ENCODE assay signal across 14 cellular contexts in genomic region chr3:73055583-73056364, GRCh38. TPM values are rescaled to one million over a fixed set of nuclear protein-coding genes. Genes with fewer than 3 reads are reported as not detected.
DNase-seq lines count a peak whose midpoint lies in the region; ATAC-seq, FAIRE-seq and TF ChIP-seq lines count a peak whose summit lies in the region.
"Had no signal": no experiment of that assay in that cellular context is flagged by ENCODE, and none has a peak within 500 bp of the region (broad histone marks: within the 10 kb centered on the region; RNA-seq: fewer than 3 reads in every experiment).

No MANE protein-coding gene starts in this region.

- H2AFZ ChIP-seq in HCT116 (ENCODE audit: low read depth, low read length, poor library complexity, severe bottlenecking) = no peak overlapping the region

- TF ChIP-seq CTCF in 22Rv1 (IDR thresholded peaks at IDR 0.05) (no peak), HCT116 (IDR thresholded peaks at IDR 0.05 in 2 of 3, conservative IDR thresholded peaks at IDR 0.05 in 1 of 3; ENCODE audit: borderline replicate concordance in 1 of 3, insufficient read depth in 1 of 3, low read depth in 2 of 3, low read length in 2 of 3) (no peak), bronchial epithelial cell (IDR thresholded peaks at IDR 0.05; ENCODE audit: insufficient read depth, low read length, severe bottlenecking) (no peak), left lung (IDR thresholded peaks at IDR 0.05) (no peak)

- no peak for FAIRE-seq in bronchial epithelial cell (lab: Jason Lieb, UNC)

- no peaks in the 10 kb centered on the region for H3K4me1 ChIP-seq in HCT116 (ENCODE audit: control insufficient read depth in 1 of 2, insufficient read depth in 2 of 2, low read length in 2 of 2)
- H3K4me1 ChIP-seq in left lung = peaks cover 4 to 10% of the 10 kb centered on the region in 2 donors

- DNase-seq in HCT116 (ENCODE audit: low read depth, low spot score) (no peak), bronchial epithelial cell (ENCODE audit: low read depth) (peak; percentile 45), left lung (no peak), SK-N-DZ (ENCODE audit: low spot score) (no peak), NCI-H1092 treated with DMSO at 0.1 percent for 48 hours (lab: John Stamatoyannopoulos, UW) (no peak), NCI-H526 treated with DMSO at 0.1 percent for 48 hours (lab: John Stamatoyannopoulos, UW) (no peak)
- DNase-seq: activated CD4-positive, CD25-positive, alpha-beta regulatory T cell treated with anti-CD3 and anti-CD28 coated beads, Interleukin-2, amount 50 U/mL, for 72 hours; NCI-H446 treated with DMSO at 0.1 percent for 48 hours; nucleus accumbens had no signal

- no peak overlapping the region for H3K4me2 ChIP-seq in HCT116 (ENCODE audit: low read length)

- H4K20me1 ChIP-seq in HCT116 (ENCODE audit: insufficient read depth) = peaks cover 35% of the 10 kb centered on the region

- H3K27ac ChIP-seq in 22Rv1 (0 out of 2 replicates have a peak overlapping the region, but pooled peaks have one; percentile 3), HCT116 (ENCODE audit: low read depth, low read length) (no peak overlapping the region), left lung (no peak overlapping the region)
- H3K27ac ChIP-seq: SJSA1 had no signal

- no peak for TF ChIP-seq RAD21 in HCT116 (IDR thresholded peaks at IDR 0.05; ENCODE audit: low read depth)

- no peak overlapping the region for H3K4me3 ChIP-seq in HCT116 (replicated peaks in 1 of 2; ENCODE audit: low read depth in 1 of 2, low read length in 2 of 2)
- H3K4me3 ChIP-seq in bronchial epithelial cell (ENCODE audit: low read depth, low read length) = no peak overlapping the region
- no peak overlapping the region for H3K4me3 ChIP-seq in left lung
- H3K4me3 ChIP-seq: SJSA1 had no signal

- H3K36me3 ChIP-seq in HCT116 (ENCODE audit: control insufficient read depth in 1 of 2, insufficient read depth in 2 of 2, low read length in 2 of 2) (peaks cover 0 to 1% of the 10 kb centered on the region in 2 experiments; a peak in 1 of 4 replicates), bronchial epithelial cell (ENCODE audit: control insufficient read depth, insufficient read depth, low read length) (no peaks in the 10 kb centered on the region), left lung (peaks cover 0 to 13% of the 10 kb centered on the region in 2 donors)

- no peaks in the 10 kb centered on the region for H3K9me2 ChIP-seq in HCT116 (ENCODE audit: insufficient read depth)

- RAD21 ChIA-PET in HCT116 (lab: Charles Lee; ENCODE audit: low non-redundant PET in 1 of 2, low total read pairs in 2 of 2, uncharacterized antibody in 2 of 2, unreplicated experiment in 2 of 2) = interaction anchor here in 1 of 2 experiments (0.7 to 1.9 kb wide), 2 partner anchors 51 to 205 kb away, joined by 5 to 9 read pairs; no protein-coding TSS in a partner anchor

- H3K27me3 ChIP-seq in HCT116 (ENCODE audit: insufficient read depth, low read length) = no peaks in the 10 kb centered on the region
- no peaks in the 10 kb centered on the region for H3K27me3 ChIP-seq in bronchial epithelial cell (ENCODE audit: control insufficient read depth, insufficient read depth, low read length)
- no peaks in the 10 kb centered on the region for H3K27me3 ChIP-seq in left lung
- H3K27me3 ChIP-seq: SJSA1 had no signal

- intact Hi-C loops in HCT116 (cut with micrococcal nuclease) (loop anchor here (1.0 kb wide), 2 partner anchors 116 to 204 kb away; no protein-coding TSS in a partner anchor), left lung (cut with DNase I) (no loop called here)

- H3K79me2 ChIP-seq in HCT116 (ENCODE audit: insufficient read depth, low read length) = peaks cover 22% of the 10 kb centered on the region

- POLR2A ChIA-PET in HCT116 (lab: Charles Lee) = no interaction called here

- TF ChIP-seq POLR2A in HCT116 (IDR thresholded peaks at IDR 0.05; ENCODE audit: borderline replicate concordance, extremely low read depth, insufficient read depth, insufficient read length) = no peak

- BruUV-seq in HCT116 (replicated peaks; lab: Mats Ljungman, UMichigan) = no TSS peak

- ATAC-seq in HCT116 (peak; percentile 17; the same call in 1 of the 2 replicates), left lung (peak; percentile 75), GM21526 (IDR thresholded peaks at IDR 0.05; ENCODE audit: low FRiP score, unreplicated experiment) (no peak)
- ATAC-seq: activated T-helper 17 cell treated with anti-CD3 and anti-CD28 coated beads, Interleukin-2, amount 50 U/mL, for 72 hours; stimulated activated memory B cell treated with anti-CD40 and anti-IgM and Interleukin-4, amounts not matched to agents 10 μg/mL and 1 μg/mL and 100 μg/mL, for 72 hours had no signal

- H3K9me3 ChIP-seq in HCT116 (ENCODE audit: control insufficient read depth in 1 of 2, insufficient read depth in 1 of 2, low read depth in 1 of 2, low read length in 2 of 2) (no peaks in the 10 kb centered on the region), left lung (no peaks in the 10 kb centered on the region)
- H3K9me3 ChIP-seq: SJSA1 had no signal

- CTCF ChIA-PET in HCT116 (lab: Charles Lee) = interaction anchor here (0.6 to 3.6 kb wide), 15 partner anchors 9 to 237 kb away, joined by 3 to 60 read pairs (median 4); partner anchors contain the start of gene GXYLT2

- no peak overlapping the region for H3K9ac ChIP-seq in HCT116 (ENCODE audit: low read length)

TF ChIP-seq in HCT116, 20 proteins besides CTCF, POLR2A, EP300 and RAD21:
- TF ChIP-seq SP1 (IDR thresholded peaks at IDR 0.05; ENCODE audit: low read depth) (no peak), YY1 (IDR thresholded peaks at IDR 0.05; ENCODE audit: extremely low read depth, insufficient replicate concordance, low read depth, low read length) (no peak)
TF ChIP-seq in HCT116: peak in this region for 0.

RNA-seq across cellular contexts. Expression of gene EBLN2, which starts 5.7 kb away (rescaled TPM):
- total RNA-seq in HCT116 (2021; ENCODE audit: unreplicated experiment) (5.1 TPM), bronchial epithelial cell (5.3 and 5.6 TPM in 2 replicates), left lung (1 to 10 TPM; 3.7 to 4.0 TPM)
- polyA plus RNA-seq in HCT116 (2012) = 1.5 and 2.0 TPM in 2 replicates
- polyA plus RNA-seq in SK-N-DZ (2014; cell fraction: cytosol; rRNA removed) = 0.43 and 1.1 TPM in 2 replicates
- polyA plus RNA-seq in SK-N-DZ (2014; cell fraction: nucleus; rRNA removed) = 4.5 and 11.5 TPM in 2 replicates

RNA-seq across cellular contexts. Expression of gene PPP4R2, which starts 59.2 kb away (rescaled TPM):
- 72.5 TPM for total RNA-seq in HCT116 (2021; ENCODE audit: unreplicated experiment)
- 17.5 and 23.1 TPM in 2 replicates for polyA plus RNA-seq in HCT116 (2012)
- 82.1 and 117 TPM in 2 replicates for total RNA-seq in bronchial epithelial cell
- total RNA-seq in left lung = 10 to 100 TPM; 71.5 to 73.0 TPM
- polyA plus RNA-seq in SK-N-DZ (2014; cell fraction: cytosol; rRNA removed) = 30.0 and 30.1 TPM in 2 replicates
- 23.4 TPM in 2 replicates for polyA plus RNA-seq in SK-N-DZ (2014; cell fraction: nucleus; rRNA removed)
